In the genomic region with DNA sequence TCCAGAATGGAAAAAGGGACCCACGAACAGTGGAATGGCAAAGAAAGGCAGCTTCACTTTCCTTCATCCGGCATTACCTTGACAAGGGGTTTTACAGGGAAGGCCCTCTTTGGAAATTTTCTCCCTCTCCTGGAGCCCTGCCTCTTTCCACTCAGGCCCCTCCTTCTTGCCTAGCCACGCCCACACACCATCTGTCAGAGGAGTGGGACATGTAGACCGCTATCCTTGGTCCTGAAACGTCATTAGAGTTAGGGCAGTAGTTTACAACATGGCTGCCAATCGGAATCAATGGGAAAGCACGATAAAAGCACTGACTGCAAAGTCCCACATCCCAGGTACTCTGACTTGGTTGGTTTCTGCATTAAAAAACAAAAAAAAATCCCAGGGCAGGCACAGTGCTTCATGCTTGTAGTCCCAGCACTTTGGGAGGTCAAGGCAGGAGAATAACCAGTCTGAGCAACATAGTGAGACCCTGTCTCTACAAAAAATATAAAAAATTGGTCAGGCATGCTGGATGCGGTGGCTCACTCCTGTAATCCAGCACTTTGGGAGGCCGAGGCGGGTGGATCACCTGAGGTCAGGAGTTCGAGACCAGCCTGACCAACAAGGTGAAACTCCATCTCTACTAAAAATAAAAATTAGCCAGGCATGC, we compare ENCODE assay signal across 1 cellular context.
TF ChIP-seq lines count a peak whose summit lies in the region.

No MANE protein-coding gene starts in this region.

TF ChIP-seq in K562, 482 proteins besides CTCF, POLR2A, EP300 and RAD21 (continued from another document):
- TF ChIP-seq, protein P1, sequence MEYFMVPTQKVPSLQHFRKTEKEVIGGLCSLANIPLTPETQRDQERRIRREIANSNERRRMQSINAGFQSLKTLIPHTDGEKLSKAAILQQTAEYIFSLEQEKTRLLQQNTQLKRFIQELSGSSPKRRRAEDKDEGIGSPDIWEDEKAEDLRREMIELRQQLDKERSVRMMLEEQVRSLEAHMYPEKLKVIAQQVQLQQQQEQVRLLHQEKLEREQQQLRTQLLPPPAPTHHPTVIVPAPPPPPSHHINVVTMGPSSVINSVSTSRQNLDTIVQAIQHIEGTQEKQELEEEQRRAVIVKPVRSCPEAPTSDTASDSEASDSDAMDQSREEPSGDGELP (CRISPR knock-in tag; IDR thresholded peaks at IDR 0.05; ENCODE audit: borderline replicate concordance): peak; percentile 77
- TF ChIP-seq NCOA6 (IDR thresholded peaks at IDR 0.05) (no peak), ZFPM2 (CRISPR knock-in tag; IDR thresholded peaks at IDR 0.05) (no peak), SIN3A (IDR thresholded peaks at IDR 0.05; ENCODE audit: borderline replicate concordance in 2 of 2, control insufficient read depth in 1 of 2, low read depth in 2 of 2, low read length in 2 of 2) (peak; percentile 27 to 64; a peak in 1 of 4 replicates), NCOR1 (IDR thresholded peaks at IDR 0.05) (no peak), ZKSCAN3 (CRISPR knock-in tag; IDR thresholded peaks at IDR 0.05) (no peak), SETDB1 (IDR thresholded peaks at IDR 0.05; ENCODE audit: low read length) (no peak), MAFG (tag; conservative IDR thresholded peaks at IDR 0.05) (no peak), ZNF274 (IDR thresholded peaks at IDR 0.05; ENCODE audit: borderline replicate concordance, low read depth, low read length) (no peak), SREBF2 (CRISPR knock-in tag; IDR thresholded peaks at IDR 0.05) (no peak), BACH1 (tag; IDR thresholded peaks at IDR 0.05) (no peak), ETV1 (tag; conservative IDR thresholded peaks at IDR 0.05; ENCODE audit: low read depth) (no peak), CREM (IDR thresholded peaks at IDR 0.05; ENCODE audit: low read depth) (peak; percentile 95)
- TF ChIP-seq, protein P2, sequence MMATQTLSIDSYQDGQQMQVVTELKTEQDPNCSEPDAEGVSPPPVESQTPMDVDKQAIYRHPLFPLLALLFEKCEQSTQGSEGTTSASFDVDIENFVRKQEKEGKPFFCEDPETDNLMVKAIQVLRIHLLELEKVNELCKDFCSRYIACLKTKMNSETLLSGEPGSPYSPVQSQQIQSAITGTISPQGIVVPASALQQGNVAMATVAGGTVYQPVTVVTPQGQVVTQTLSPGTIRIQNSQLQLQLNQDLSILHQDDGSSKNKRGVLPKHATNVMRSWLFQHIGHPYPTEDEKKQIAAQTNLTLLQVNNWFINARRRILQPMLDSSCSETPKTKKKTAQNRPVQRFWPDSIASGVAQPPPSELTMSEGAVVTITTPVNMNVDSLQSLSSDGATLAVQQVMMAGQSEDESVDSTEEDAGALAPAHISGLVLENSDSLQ (IDR thresholded peaks at IDR 0.05): peak; percentile 93
- TF ChIP-seq, protein P3, sequence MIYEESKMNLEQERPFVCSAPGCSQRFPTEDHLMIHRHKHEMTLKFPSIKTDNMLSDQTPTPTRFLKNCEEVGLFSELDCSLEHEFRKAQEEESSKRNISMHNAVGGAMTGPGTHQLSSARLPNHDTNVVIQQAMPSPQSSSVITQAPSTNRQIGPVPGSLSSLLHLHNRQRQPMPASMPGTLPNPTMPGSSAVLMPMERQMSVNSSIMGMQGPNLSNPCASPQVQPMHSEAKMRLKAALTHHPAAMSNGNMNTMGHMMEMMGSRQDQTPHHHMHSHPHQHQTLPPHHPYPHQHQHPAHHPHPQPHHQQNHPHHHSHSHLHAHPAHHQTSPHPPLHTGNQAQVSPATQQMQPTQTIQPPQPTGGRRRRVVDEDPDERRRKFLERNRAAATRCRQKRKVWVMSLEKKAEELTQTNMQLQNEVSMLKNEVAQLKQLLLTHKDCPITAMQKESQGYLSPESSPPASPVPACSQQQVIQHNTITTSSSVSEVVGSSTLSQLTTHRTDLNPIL (CRISPR knock-in tag; IDR thresholded peaks at IDR 0.05): no peak
- TF ChIP-seq, protein P4, sequence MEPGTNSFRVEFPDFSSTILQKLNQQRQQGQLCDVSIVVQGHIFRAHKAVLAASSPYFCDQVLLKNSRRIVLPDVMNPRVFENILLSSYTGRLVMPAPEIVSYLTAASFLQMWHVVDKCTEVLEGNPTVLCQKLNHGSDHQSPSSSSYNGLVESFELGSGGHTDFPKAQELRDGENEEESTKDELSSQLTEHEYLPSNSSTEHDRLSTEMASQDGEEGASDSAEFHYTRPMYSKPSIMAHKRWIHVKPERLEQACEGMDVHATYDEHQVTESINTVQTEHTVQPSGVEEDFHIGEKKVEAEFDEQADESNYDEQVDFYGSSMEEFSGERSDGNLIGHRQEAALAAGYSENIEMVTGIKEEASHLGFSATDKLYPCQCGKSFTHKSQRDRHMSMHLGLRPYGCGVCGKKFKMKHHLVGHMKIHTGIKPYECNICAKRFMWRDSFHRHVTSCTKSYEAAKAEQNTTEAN (CRISPR knock-in tag; IDR thresholded peaks at IDR 0.05): no peak
- TF ChIP-seq, protein P5, sequence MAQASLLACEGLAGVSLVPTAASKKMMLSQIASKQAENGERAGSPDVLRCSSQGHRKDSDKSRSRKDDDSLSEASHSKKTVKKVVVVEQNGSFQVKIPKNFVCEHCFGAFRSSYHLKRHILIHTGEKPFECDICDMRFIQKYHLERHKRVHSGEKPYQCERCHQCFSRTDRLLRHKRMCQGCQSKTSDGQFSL (CRISPR knock-in tag; IDR thresholded peaks at IDR 0.05): no peak
- TF ChIP-seq, protein P5 (tag; IDR thresholded peaks at IDR 0.05): no peak
- TF ChIP-seq, protein P6, sequence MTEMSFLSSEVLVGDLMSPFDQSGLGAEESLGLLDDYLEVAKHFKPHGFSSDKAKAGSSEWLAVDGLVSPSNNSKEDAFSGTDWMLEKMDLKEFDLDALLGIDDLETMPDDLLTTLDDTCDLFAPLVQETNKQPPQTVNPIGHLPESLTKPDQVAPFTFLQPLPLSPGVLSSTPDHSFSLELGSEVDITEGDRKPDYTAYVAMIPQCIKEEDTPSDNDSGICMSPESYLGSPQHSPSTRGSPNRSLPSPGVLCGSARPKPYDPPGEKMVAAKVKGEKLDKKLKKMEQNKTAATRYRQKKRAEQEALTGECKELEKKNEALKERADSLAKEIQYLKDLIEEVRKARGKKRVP (CRISPR knock-in tag; IDR thresholded peaks at IDR 0.05): no peak
- TF ChIP-seq, protein P7, sequence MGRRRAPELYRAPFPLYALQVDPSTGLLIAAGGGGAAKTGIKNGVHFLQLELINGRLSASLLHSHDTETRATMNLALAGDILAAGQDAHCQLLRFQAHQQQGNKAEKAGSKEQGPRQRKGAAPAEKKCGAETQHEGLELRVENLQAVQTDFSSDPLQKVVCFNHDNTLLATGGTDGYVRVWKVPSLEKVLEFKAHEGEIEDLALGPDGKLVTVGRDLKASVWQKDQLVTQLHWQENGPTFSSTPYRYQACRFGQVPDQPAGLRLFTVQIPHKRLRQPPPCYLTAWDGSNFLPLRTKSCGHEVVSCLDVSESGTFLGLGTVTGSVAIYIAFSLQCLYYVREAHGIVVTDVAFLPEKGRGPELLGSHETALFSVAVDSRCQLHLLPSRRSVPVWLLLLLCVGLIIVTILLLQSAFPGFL (CRISPR knock-in tag; IDR thresholded peaks at IDR 0.05): no peak
- TF ChIP-seq, protein P8, sequence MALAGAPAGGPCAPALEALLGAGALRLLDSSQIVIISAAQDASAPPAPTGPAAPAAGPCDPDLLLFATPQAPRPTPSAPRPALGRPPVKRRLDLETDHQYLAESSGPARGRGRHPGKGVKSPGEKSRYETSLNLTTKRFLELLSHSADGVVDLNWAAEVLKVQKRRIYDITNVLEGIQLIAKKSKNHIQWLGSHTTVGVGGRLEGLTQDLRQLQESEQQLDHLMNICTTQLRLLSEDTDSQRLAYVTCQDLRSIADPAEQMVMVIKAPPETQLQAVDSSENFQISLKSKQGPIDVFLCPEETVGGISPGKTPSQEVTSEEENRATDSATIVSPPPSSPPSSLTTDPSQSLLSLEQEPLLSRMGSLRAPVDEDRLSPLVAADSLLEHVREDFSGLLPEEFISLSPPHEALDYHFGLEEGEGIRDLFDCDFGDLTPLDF (CRISPR knock-in tag; IDR thresholded peaks at IDR 0.05): no peak
